ENCODE assay signal across 8 cellular contexts in the genomic region with DNA sequence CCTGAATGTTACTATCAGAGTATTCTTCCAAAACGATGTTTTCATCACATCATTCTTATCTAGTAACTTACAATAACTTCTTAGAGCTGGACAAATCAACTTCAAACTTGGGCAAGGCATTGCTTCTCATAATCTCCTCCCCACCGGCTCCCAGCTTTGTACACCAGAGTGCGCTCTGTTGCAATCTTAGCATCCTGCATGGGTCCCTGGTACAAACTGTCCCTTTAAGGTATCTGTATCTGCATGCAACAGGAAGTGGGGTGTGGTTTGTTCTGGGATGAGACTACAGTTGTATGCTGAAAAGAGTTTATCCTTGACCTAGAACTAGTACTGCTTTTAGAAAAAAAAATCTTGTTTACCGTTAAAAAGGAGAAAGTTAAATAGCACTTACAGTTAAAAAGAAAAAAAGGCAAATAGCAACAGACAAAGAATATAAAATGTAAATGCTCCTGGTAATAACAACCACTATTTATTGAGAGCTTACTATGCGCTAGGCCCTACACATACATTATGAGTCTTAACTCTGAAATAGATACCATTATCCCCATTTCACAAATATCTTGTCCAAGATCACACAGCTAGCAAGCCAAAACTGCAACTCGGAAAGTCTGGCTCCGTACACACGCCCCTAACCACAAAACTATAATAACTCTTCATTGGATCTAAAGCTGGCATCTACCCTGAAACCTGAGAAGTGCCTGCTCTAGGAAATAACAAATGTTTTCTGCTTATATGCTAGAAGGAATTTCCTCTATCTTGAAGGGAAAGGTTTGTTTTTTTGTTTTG. TPM values are rescaled to one million over a fixed set of nuclear protein-coding genes. Genes with fewer than 3 reads are reported as not detected.
DNase-seq lines count a peak whose midpoint lies in the region; ATAC-seq and TF ChIP-seq lines count a peak whose summit lies in the region.

No MANE protein-coding gene starts in this region.

- 51 to 59% (median 56%) methylated on average over 8 of the region's 8 CpGs for WGBS in psoas muscle, 3 donors

- TF ChIP-seq CTCF in BE2C (IDR thresholded peaks at IDR 0.05; ENCODE audit: low read depth, low read length), result peak; percentile 49
- TF ChIP-seq CTCF in fibroblast of the aortic adventitia (IDR thresholded peaks at IDR 0.05; ENCODE audit: insufficient read depth, low read length), result peak; percentile 49
- peak; percentile 24 for TF ChIP-seq CTCF in psoas muscle (IDR thresholded peaks at IDR 0.05)

- DNase-seq in BE2C (peak; percentile 35), NOMO-1 treated with DMSO at 0.1 percent for 48 hours (lab: John Stamatoyannopoulos, UW; ENCODE audit: unreplicated experiment) (peak; percentile 91), fibroblast of the aortic adventitia (ENCODE audit: low read depth) (peak; percentile 66), psoas muscle (peak; percentile 29 to 56), NCI-H524 treated with DMSO at 0.1 percent for 48 hours (lab: John Stamatoyannopoulos, UW) (no peak)
- peak; percentile 76 for DNase-seq in activated CD8-positive, alpha-beta memory T cell treated with anti-CD3 and anti-CD28 coated beads, Interleukin-2, amount 50 U/mL, for 48 hours

- H3K36me3 ChIP-seq in BE2C, result no peaks in the 10 kb centered on the region
- H3K36me3 ChIP-seq in psoas muscle (ENCODE audit: insufficient read depth in 1 of 2, low read depth in 1 of 2), result no peaks in the 10 kb centered on the region

- intact Hi-C loops in psoas muscle (cut with DNase I), result no loop called here

- H3K4me3 ChIP-seq in BE2C (ENCODE audit: low read depth, low read length) (no peak overlapping the region), fibroblast of the aortic adventitia (ENCODE audit: low read depth, low read length) (no peak overlapping the region), psoas muscle (no peak overlapping the region)

- ATAC-seq in GM19025 (IDR thresholded peaks at IDR 0.05; ENCODE audit: low read depth, unreplicated experiment) (peak; percentile 100), HG03108 (IDR thresholded peaks at IDR 0.05; ENCODE audit: unreplicated experiment) (peak; percentile 100), psoas muscle (peak; percentile 48 to 90 (median 76))

- H3K27me3 ChIP-seq in BE2C, result no peaks in the 10 kb centered on the region
- H3K27me3 ChIP-seq in psoas muscle (ENCODE audit: insufficient read depth in 3 of 3, low read length in 2 of 3), result no peaks in the 10 kb centered on the region

- H3K4me1 ChIP-seq in BE2C, result no peaks in the 10 kb centered on the region
- H3K4me1 ChIP-seq in psoas muscle, result peaks cover 18% of the 10 kb centered on the region

- no peak overlapping the region for H3K27ac ChIP-seq in psoas muscle

- H3K9me3 ChIP-seq in BE2C (no peaks in the 10 kb centered on the region), psoas muscle (no peaks in the 10 kb centered on the region)

RNA-seq across cellular contexts. Expression of gene HECA, which starts 9.8 kb away (rescaled TPM):
- not detected for polyA plus RNA-seq in BE2C (2012; ENCODE audit: insufficient read depth, insufficient read length, low read depth)
- 29.9 and 36.3 TPM in 2 replicates for total RNA-seq in fibroblast of the aortic adventitia (ENCODE audit: low replicate concordance)
- 10 to 100 TPM; 30.8 to 39.7 (median 33.8) TPM for total RNA-seq in psoas muscle
- 10 to 100 TPM in 2 of 3 donors, 1 to 10 TPM in 1; 4.5 to 36.3 (median 16.0) TPM for polyA plus RNA-seq in psoas muscle
